In the genomic region with DNA sequence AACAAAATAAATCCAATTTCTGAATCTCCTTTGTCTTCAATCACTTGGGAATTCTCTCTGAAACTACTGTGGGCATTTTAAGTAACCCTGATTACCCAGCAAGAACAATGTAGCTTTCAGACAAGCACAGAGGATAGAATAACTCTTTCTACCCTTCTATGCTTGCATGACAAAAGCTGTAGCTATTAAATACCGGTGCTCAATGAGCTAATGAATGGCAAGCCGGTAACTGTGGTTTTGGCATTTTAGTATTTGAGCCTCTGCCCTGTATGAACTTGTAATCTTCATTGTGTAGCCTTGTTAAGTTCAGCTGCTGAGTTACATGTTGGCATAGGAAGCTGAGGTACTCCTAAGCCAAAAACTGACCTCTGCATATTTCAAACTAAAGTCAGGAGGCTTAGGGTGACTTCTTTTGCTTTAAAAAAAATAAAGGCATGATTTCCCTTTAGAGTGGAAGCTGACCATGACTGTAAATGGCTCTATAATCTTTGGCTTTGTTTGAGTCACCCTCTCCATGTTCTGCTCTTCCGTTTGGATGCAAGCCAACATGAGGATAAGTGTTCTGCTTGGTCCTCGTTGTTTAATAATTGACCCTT, we compare ENCODE assay signal across 9 cellular contexts.
A peak's percentile ranks its signal among the peaks of the same experiment; 100 is the strongest.
DNase-seq lines count a peak whose midpoint lies in the region; ATAC-seq lines count a peak whose summit lies in the region.
"Had no signal": no experiment of that assay in that cellular context is flagged by ENCODE, and none has a peak within 500 bp of the region (broad histone marks: within the 10 kb centered on the region; RNA-seq: fewer than 3 reads in every experiment).

No MANE protein-coding gene starts in this region.

- DNase-seq in NCI-H345 (lab: John Stamatoyannopoulos, UW) (peak; percentile 48), NCI-H345 treated with DMSO at 0.1 percent for 48 hours (lab: John Stamatoyannopoulos, UW; ENCODE audit: unreplicated experiment) (no peak), SJSA1 (ENCODE audit: low read depth in 1 of 2, low spot score in 2 of 2) (peak; percentile 56 to 57), foreskin melanocyte (peak; percentile 96)
- DNase-seq in stimulated activated naive CD8-positive, alpha-beta T cell treated with anti-CD3 and anti-CD28 coated beads, Interleukin-15, amount 100 ng/mL, for 72 hours = no peak
- no peak for DNase-seq in stimulated activated CD8-positive, alpha-beta memory T cell treated with anti-CD3 and anti-CD28 coated beads, Interleukin-4, amount 100 ng/mL, for 48 hours
- DNase-seq: right cardiac atrium had no signal

- no peaks in the 10 kb centered on the region for H3K27me3 Mint-ChIP-seq in stimulated activated naive CD8-positive, alpha-beta T cell treated with anti-CD3 and anti-CD28 coated beads, Interleukin-15, amount 100 ng/mL, for 72 hours

- H3K9me3 ChIP-seq in SJSA1 (replicated peaks) = no peaks in the 10 kb centered on the region

- no peak overlapping the region for H3K4me3 ChIP-seq in SJSA1

- H3K4me1 ChIP-seq in SJSA1 (replicated peaks) = peaks cover 54% of the 10 kb centered on the region

- H3K4me3 Mint-ChIP-seq in stimulated activated naive CD8-positive, alpha-beta T cell treated with anti-CD3 and anti-CD28 coated beads, Interleukin-15, amount 100 ng/mL, for 72 hours = peak overlapping the region; percentile 61 to 75

- H3K4me1 Mint-ChIP-seq in stimulated activated naive CD8-positive, alpha-beta T cell treated with anti-CD3 and anti-CD28 coated beads, Interleukin-15, amount 100 ng/mL, for 72 hours = peaks cover 87% of the 10 kb centered on the region

- no peaks in the 10 kb centered on the region for H3K27me3 ChIP-seq in SJSA1 (replicated peaks)

- H3K27ac ChIP-seq in SJSA1 = peak overlapping the region; percentile 39

- H3K36me3 ChIP-seq in SJSA1 = no peaks in the 10 kb centered on the region

- peak overlapping the region; percentile 90 to 95 for H3K27ac Mint-ChIP-seq in stimulated activated naive CD8-positive, alpha-beta T cell treated with anti-CD3 and anti-CD28 coated beads, Interleukin-15, amount 100 ng/mL, for 72 hours

- peaks cover 0 to 19% of the 10 kb centered on the region in 2 donors for H3K9me3 Mint-ChIP-seq in stimulated activated naive CD8-positive, alpha-beta T cell treated with anti-CD3 and anti-CD28 coated beads, Interleukin-15, amount 100 ng/mL, for 72 hours

- no peak for ATAC-seq in stimulated activated naive CD8-positive, alpha-beta T cell treated with anti-CD3 and anti-CD28 coated beads, Interleukin-15, amount 100 ng/mL, for 72 hours
- ATAC-seq in HG02840 (IDR thresholded peaks at IDR 0.05; ENCODE audit: low FRiP score, unreplicated experiment) (no peak), HG02571 (IDR thresholded peaks at IDR 0.05; ENCODE audit: unreplicated experiment) (no peak)

Comparison
In these comparisons a context has a peak if more than half of its experiments do, and no peak if none do; other contexts are left out.
1. DNase-seq: peak in NCI-H345 (single experiment), SJSA1 (2 of 2) and foreskin melanocyte (single experiment); none in NCI-H345 treated with DMSO at 0.1 percent for 48 hours (single experiment), stimulated activated naive CD8-positive, alpha-beta T cell treated with anti-CD3 and anti-CD28 coated beads, Interleukin-15, amount 100 ng/mL, for 72 hours (0 of 2) and stimulated activated CD8-positive, alpha-beta memory T cell treated with anti-CD3 and anti-CD28 coated beads, Interleukin-4, amount 100 ng/mL, for 48 hours (single experiment).